ENCODE assay signal across 18 cellular contexts in genomic region chr9:128408963-128409431, GRCh38. TPM values are rescaled to one million over a fixed set of nuclear protein-coding genes. Genes with fewer than 3 reads are reported as not detected.
DNase-seq lines count a peak whose midpoint lies in the region; ATAC-seq and TF ChIP-seq lines count a peak whose summit lies in the region.
"Had no signal": no experiment of that assay in that cellular context is flagged by ENCODE, and none has a peak within 500 bp of the region (broad histone marks: within the 10 kb centered on the region; RNA-seq: fewer than 3 reads in every experiment).

No MANE protein-coding gene starts in this region.

- H3K4me3 ChIP-seq in CD8-positive, alpha-beta T cell (ENCODE audit: low read depth, low read length) = no peak overlapping the region
- H3K4me3 ChIP-seq: esophagus muscularis mucosa, gastroesophageal sphincter, thyroid gland had no signal

- H3K9me3 Mint-ChIP-seq in WTC11 = no peaks in the 10 kb centered on the region
- H3K9me3 Mint-ChIP-seq in glutamatergic neuron (ENCODE audit: unreplicated experiment) = peaks cover 5% of the 10 kb centered on the region
- H3K9me3 Mint-ChIP-seq in CD8-positive, alpha-beta T cell = no peaks in the 10 kb centered on the region
- H3K9me3 Mint-ChIP-seq: activated CD4-positive, alpha-beta T cell treated with anti-CD3 and anti-CD28 coated beads, Interleukin-2, amount 10 ng/mL, durations not matched to agents 7 days and 5 days; natural killer cell had no signal

- no peak for TF ChIP-seq CTCF in WTC11 (IDR thresholded peaks at IDR 0.05)
- no peak for TF ChIP-seq CTCF in glutamatergic neuron (IDR thresholded peaks at IDR 0.05; ENCODE audit: partially characterized antibody, unreplicated experiment)
- TF ChIP-seq CTCF in CD8-positive, alpha-beta T cell (IDR thresholded peaks at IDR 0.05) = no peak

- no peaks in the 10 kb centered on the region for H3K36me3 Mint-ChIP-seq in WTC11
- H3K36me3 Mint-ChIP-seq in glutamatergic neuron (ENCODE audit: unreplicated experiment) = no peaks in the 10 kb centered on the region
- H3K36me3 Mint-ChIP-seq in CD8-positive, alpha-beta T cell = no peaks in the 10 kb centered on the region
- H3K36me3 Mint-ChIP-seq: natural killer cell had no signal

- peak; percentile 52 for DNase-seq in WTC11 (ENCODE audit: low spot score)
- peak; percentile 36 for DNase-seq in glutamatergic neuron
- DNase-seq in middle frontal gyrus (ENCODE audit: extremely low spot score, low spot score) = peak; percentile 72
- peak; percentile 91 for DNase-seq in superior temporal gyrus (ENCODE audit: extremely low spot score)
- DNase-seq in CD8-positive, alpha-beta T cell = no peak
- DNase-seq in SW 1271 (lab: John Stamatoyannopoulos, UW) = no peak
- no peak for DNase-seq in activated CD4-positive, CD25-positive, alpha-beta regulatory T cell treated with anti-CD3 and anti-CD28 coated beads, Interleukin-2, amount 50 U/mL, for 72 hours
- DNase-seq: activated CD4-positive, alpha-beta T cell treated with anti-CD3 and anti-CD28 coated beads, Interleukin-2, amount 10 ng/mL, durations not matched to agents 7 days and 5 days; central memory CD4-positive, alpha-beta T cell; COR-L47; effector CD8-positive, alpha-beta T cell; natural killer cell; NCI-H2081; NCI-H510A treated with DMSO at 0.1 percent for 48 hours had no signal

- no peak overlapping the region for H3K27ac ChIP-seq in CD8-positive, alpha-beta T cell (ENCODE audit: low read depth, low read length)
- H3K27ac ChIP-seq: esophagus muscularis mucosa, gastroesophageal sphincter, KMS-11, thyroid gland had no signal

- H3K27me3 ChIP-seq in CD8-positive, alpha-beta T cell (ENCODE audit: insufficient read depth, low read length) = no peaks in the 10 kb centered on the region
- H3K27me3 ChIP-seq: thyroid gland had no signal

- H3K9me3 ChIP-seq in CD8-positive, alpha-beta T cell (ENCODE audit: low read length) = no peaks in the 10 kb centered on the region
- H3K9me3 ChIP-seq: esophagus muscularis mucosa, gastroesophageal sphincter, thyroid gland had no signal

- POLR2A ChIA-PET in WTC11 (lab: Charles Lee) = interaction anchor here (0.9 kb wide), 1 partner anchor 44 kb away, joined by 3 read pairs; no protein-coding TSS in a partner anchor
- POLR2A ChIA-PET in CD8-positive, alpha-beta T cell (lab: Charles Lee) = no interaction called here

- ATAC-seq in WTC11 = peak; percentile 17
- no peak for ATAC-seq in CD8-positive, alpha-beta T cell
- ATAC-seq: gastroesophageal sphincter, natural killer cell had no signal

- no peaks in the 10 kb centered on the region for H3K4me1 ChIP-seq in CD8-positive, alpha-beta T cell (ENCODE audit: insufficient read depth, low read length)

- no peak overlapping the region for H3K27ac Mint-ChIP-seq in WTC11
- H3K27ac Mint-ChIP-seq in glutamatergic neuron (ENCODE audit: unreplicated experiment) = peak overlapping the region; percentile 77
- no peak overlapping the region for H3K27ac Mint-ChIP-seq in CD8-positive, alpha-beta T cell
- H3K27ac Mint-ChIP-seq: activated CD4-positive, alpha-beta T cell treated with anti-CD3 and anti-CD28 coated beads, Interleukin-2, amount 10 ng/mL, durations not matched to agents 7 days and 5 days; natural killer cell had no signal

- intact Hi-C loops in CD8-positive, alpha-beta T cell (cut with DNase I, micrococcal nuclease) = no loop called here

- H3K4me1 Mint-ChIP-seq in WTC11 (peaks cover 37% of the 10 kb centered on the region), glutamatergic neuron (ENCODE audit: low read depth, unreplicated experiment) (peaks cover 13% of the 10 kb centered on the region)
- H3K4me1 Mint-ChIP-seq in CD8-positive, alpha-beta T cell (ENCODE audit: low read depth) = no peaks in the 10 kb centered on the region
- H3K4me1 Mint-ChIP-seq: activated CD4-positive, alpha-beta T cell treated with anti-CD3 and anti-CD28 coated beads, Interleukin-2, amount 10 ng/mL, durations not matched to agents 7 days and 5 days; natural killer cell had no signal

- CTCF ChIA-PET in WTC11 (lab: Charles Lee) = interaction anchor here (1.0 to 7.7 kb wide), 12 partner anchors 12 to 114 kb away, joined by 3 to 248 read pairs (median 14); partner anchors contain the start of genes CERCAM and URM1
- CTCF ChIA-PET in CD8-positive, alpha-beta T cell (lab: Charles Lee) = no interaction called here

- peak overlapping the region; percentile 43 for H3K4me3 Mint-ChIP-seq in WTC11
- H3K4me3 Mint-ChIP-seq in glutamatergic neuron (ENCODE audit: unreplicated experiment) = peak overlapping the region; percentile 34
- no peak overlapping the region for H3K4me3 Mint-ChIP-seq in CD8-positive, alpha-beta T cell
- H3K4me3 Mint-ChIP-seq: activated CD4-positive, alpha-beta T cell treated with anti-CD3 and anti-CD28 coated beads, Interleukin-2, amount 10 ng/mL, durations not matched to agents 7 days and 5 days; natural killer cell had no signal

- H3K36me3 ChIP-seq in CD8-positive, alpha-beta T cell (ENCODE audit: insufficient read depth, low read length) = no peaks in the 10 kb centered on the region
- H3K36me3 ChIP-seq: esophagus muscularis mucosa, gastroesophageal sphincter, thyroid gland had no signal

- peaks cover 97% of the 10 kb centered on the region for H3K27me3 Mint-ChIP-seq in WTC11 (ENCODE audit: low read depth)
- peaks cover 2% of the 10 kb centered on the region for H3K27me3 Mint-ChIP-seq in glutamatergic neuron (ENCODE audit: unreplicated experiment)
- peaks cover 42% of the 10 kb centered on the region for H3K27me3 Mint-ChIP-seq in CD8-positive, alpha-beta T cell (ENCODE audit: low read depth)

TF ChIP-seq in WTC11, 78 proteins besides CTCF, POLR2A, EP300 and RAD21:
- TF ChIP-seq NR1H2 (CRISPR knock-in tag; IDR thresholded peaks at IDR 0.05) = no peak
- TF ChIP-seq ELF4 (CRISPR knock-in tag; IDR thresholded peaks at IDR 0.05; ENCODE audit: low read depth) = no peak
- TF ChIP-seq, protein P1, sequence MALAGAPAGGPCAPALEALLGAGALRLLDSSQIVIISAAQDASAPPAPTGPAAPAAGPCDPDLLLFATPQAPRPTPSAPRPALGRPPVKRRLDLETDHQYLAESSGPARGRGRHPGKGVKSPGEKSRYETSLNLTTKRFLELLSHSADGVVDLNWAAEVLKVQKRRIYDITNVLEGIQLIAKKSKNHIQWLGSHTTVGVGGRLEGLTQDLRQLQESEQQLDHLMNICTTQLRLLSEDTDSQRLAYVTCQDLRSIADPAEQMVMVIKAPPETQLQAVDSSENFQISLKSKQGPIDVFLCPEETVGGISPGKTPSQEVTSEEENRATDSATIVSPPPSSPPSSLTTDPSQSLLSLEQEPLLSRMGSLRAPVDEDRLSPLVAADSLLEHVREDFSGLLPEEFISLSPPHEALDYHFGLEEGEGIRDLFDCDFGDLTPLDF (CRISPR knock-in tag; IDR thresholded peaks at IDR 0.05) = no peak
- TF ChIP-seq ATF1 (CRISPR knock-in tag; IDR thresholded peaks at IDR 0.05) = no peak

RNA-seq across cellular contexts. Expression of gene CERCAM, which starts 11.7 kb away (rescaled TPM):
- total RNA-seq in WTC11 (2021) (13.7 to 15.9 TPM (median 15.2 TPM) in 3 replicates), glutamatergic neuron (ENCODE audit: unreplicated experiment) (56.1 TPM)
- under 1 TPM; 0.22 to 0.73 TPM for total RNA-seq in CD8-positive, alpha-beta T cell

RNA-seq across cellular contexts. Expression of gene URM1, which starts 37.8 kb away (rescaled TPM):
- total RNA-seq in WTC11 (2021) (52.0 to 67.9 TPM (median 54.3 TPM) in 3 replicates), glutamatergic neuron (ENCODE audit: unreplicated experiment) (62.6 TPM)
- 10 to 100 TPM; 30.4 to 31.5 TPM for total RNA-seq in CD8-positive, alpha-beta T cell

RNA-seq across cellular contexts. Expression of gene ODF2, which starts 46.8 kb away (rescaled TPM):
- total RNA-seq in WTC11 (2021) = 29.3 to 31.9 TPM (median 29.9 TPM) in 3 replicates
- total RNA-seq in glutamatergic neuron (ENCODE audit: unreplicated experiment) = 40.7 TPM
- 10 to 100 TPM; 15.0 to 17.2 TPM for total RNA-seq in CD8-positive, alpha-beta T cell

Comparison
In these comparisons a context has a peak if more than half of its experiments do, and no peak if none do; other contexts are left out.
1. DNase-seq: peak in WTC11 (single experiment), glutamatergic neuron (single experiment), middle frontal gyrus (single experiment) and superior temporal gyrus (single experiment); none in CD8-positive, alpha-beta T cell (0 of 7), SW 1271 (0 of 2) and activated CD4-positive, CD25-positive, alpha-beta regulatory T cell treated with anti-CD3 and anti-CD28 coated beads, Interleukin-2, amount 50 U/mL, for 72 hours (single experiment).